ENCODE assay signal across 9 cellular contexts in genomic region chr7:55078465-55079372, GRCh38. TPM values are rescaled to one million over a fixed set of nuclear protein-coding genes. Genes with fewer than 3 reads are reported as not detected.
DNase-seq lines count a peak whose midpoint lies in the region; ATAC-seq and TF ChIP-seq lines count a peak whose summit lies in the region.
"Had no signal": no experiment of that assay in that cellular context is flagged by ENCODE, and none has a peak within 500 bp of the region (broad histone marks: within the 10 kb centered on the region; RNA-seq: fewer than 3 reads in every experiment).

No MANE protein-coding gene starts in this region.

- no peak overlapping the region for H3K4me3 Mint-ChIP-seq in WTC11

- peak; percentile 58 for DNase-seq in WTC11 (ENCODE audit: low spot score)
- no peak for DNase-seq in hepatic stellate cell (ENCODE audit: low spot score)
- DNase-seq in SIG-M5 treated with dmso at 0.1 percent for 504 hours (lab: John Stamatoyannopoulos, UW; ENCODE audit: unreplicated experiment), result no peak
- DNase-seq in stimulated activated CD4-positive, alpha-beta T cell treated with anti-CD3 and anti-CD28 coated beads, Interleukin-12 subunit alpha, Interleukin-12 subunit beta, amount 100 ng/mL, for 4 hours, result no peak
- DNase-seq: activated naive CD4-positive, alpha-beta T cell treated with Interleukin-2 at 50 U/mL for 16 hours; COR-L47 had no signal

- H3K27ac ChIP-seq in HEK293 (ENCODE audit: extremely low read depth, low read depth, low read length), result no peak overlapping the region
- peak overlapping the region; percentile 0 to 65 for H3K27ac ChIP-seq in liver (ENCODE audit: low read depth in 1 of 2, low read length in 2 of 2)
- peak overlapping the region; percentile 21 for H3K27ac ChIP-seq in subcutaneous abdominal adipose tissue (ENCODE audit: low read depth, low read length)

- peaks cover 12% of the 10 kb centered on the region for H3K4me1 Mint-ChIP-seq in WTC11

- POLR2A ChIA-PET in HEK293 (lab: Yijun Ruan, JAX), result no interaction called here
- POLR2A ChIA-PET in WTC11 (lab: Charles Lee), result no interaction called here

- no peaks in the 10 kb centered on the region for H3K27me3 ChIP-seq in liver (ENCODE audit: control insufficient read depth in 4 of 4, insufficient read depth in 4 of 4, low read length in 3 of 4)
- no peaks in the 10 kb centered on the region for H3K27me3 ChIP-seq in subcutaneous abdominal adipose tissue (ENCODE audit: control insufficient read depth in 5 of 5, insufficient read depth in 4 of 5, low read length in 5 of 5)

- no peak overlapping the region for H3K9ac ChIP-seq in liver (ENCODE audit: low read depth in 1 of 2, low read length in 2 of 2)
- no peak overlapping the region for H3K9ac ChIP-seq in subcutaneous abdominal adipose tissue (ENCODE audit: low read length in 5 of 5)

- peak overlapping the region; percentile 34; the same call in 1 of the 2 replicates for H3K27ac Mint-ChIP-seq in WTC11

- 0 out of 2 replicates have a peak, but pooled peaks cover 3% of the 10 kb centered on the region for H3K9me3 Mint-ChIP-seq in WTC11

- no peaks in the 10 kb centered on the region for H3K27me3 Mint-ChIP-seq in WTC11 (ENCODE audit: low read depth)

- ATAC-seq in WTC11, result peak; percentile 90

- whole genome bisulfite sequencing in liver, result 82% methylated on average over 42 of the region's 42 CpGs

- TF ChIP-seq CTCF in HEK293 (tag by site-specific recombination; IDR thresholded peaks at IDR 0.05) (no peak), WTC11 (IDR thresholded peaks at IDR 0.05) (no peak), liver (IDR thresholded peaks at IDR 0.05; ENCODE audit: low read depth, low read length, missing input control) (no peak)

- H3K4me3 ChIP-seq in HEK293 (ENCODE audit: low read depth, low read length) (no peak overlapping the region), liver (ENCODE audit: low read depth in 1 of 3, low read length in 3 of 3) (no peak overlapping the region), subcutaneous abdominal adipose tissue (ENCODE audit: low read depth in 1 of 5, low read length in 5 of 5) (no peak overlapping the region)

- TF ChIP-seq RAD21 in liver (IDR thresholded peaks at IDR 0.05), result no peak

- CTCF ChIA-PET in HEK293 (lab: Yijun Ruan, JAX), result interaction anchor here (0.6 to 1.4 kb wide), 2 partner anchors 177 to 319 kb away, joined by 3 to 6 read pairs; partner anchors contain the start of gene SEC61G
- CTCF ChIA-PET in WTC11 (lab: Charles Lee), result no interaction called here

- H3K36me3 Mint-ChIP-seq in WTC11, result no peaks in the 10 kb centered on the region

- H3K4me1 ChIP-seq in HEK293 (ENCODE audit: control insufficient read depth, insufficient read depth, low read length) (0 out of 2 replicates have a peak, but pooled peaks cover under 1% of the 10 kb centered on the region), liver (ENCODE audit: control insufficient read depth in 4 of 4, insufficient read depth in 4 of 4, low read length in 3 of 4) (peaks cover 23 to 82% (median 57%) of the 10 kb centered on the region in 4 donors), subcutaneous abdominal adipose tissue (ENCODE audit: control insufficient read depth in 5 of 5, insufficient read depth in 5 of 5, low read length in 5 of 5) (peaks cover 10 to 53% (median 51%) of the 10 kb centered on the region in 5 donors)

- H3K9me3 ChIP-seq in HEK293 (ENCODE audit: control insufficient read depth, insufficient read depth, low read depth, low read length) (no peaks in the 10 kb centered on the region), liver (ENCODE audit: control insufficient read depth in 4 of 4, low read length in 3 of 4) (no peaks in the 10 kb centered on the region), subcutaneous abdominal adipose tissue (ENCODE audit: control insufficient read depth in 5 of 5, low read length in 5 of 5) (no peaks in the 10 kb centered on the region)

- H3K36me3 ChIP-seq in HEK293 (ENCODE audit: control insufficient read depth in 2 of 2, insufficient read depth in 1 of 2, low read length in 2 of 2), result no peaks in the 10 kb centered on the region
- H3K36me3 ChIP-seq in liver (ENCODE audit: control insufficient read depth in 4 of 4, insufficient read depth in 3 of 4, low read depth in 1 of 4, low read length in 3 of 4), result peaks cover 0 to 2% (median under 1%) of the 10 kb centered on the region in 4 donors
- H3K36me3 ChIP-seq in subcutaneous abdominal adipose tissue (ENCODE audit: control insufficient read depth in 5 of 5, insufficient read depth in 5 of 5, low read length in 5 of 5), result no peaks in the 10 kb centered on the region

TF ChIP-seq in HEK293, 187 proteins besides CTCF, POLR2A, EP300 and RAD21 (continues in another document):
- TF ChIP-seq ZNF239 (tag by site-specific recombination; IDR thresholded peaks at IDR 0.05), result no peak
- no peak for TF ChIP-seq ZNF394 (tag by site-specific recombination; IDR thresholded peaks at IDR 0.05; ENCODE audit: borderline replicate concordance)
- TF ChIP-seq ZIC2 (tag by site-specific recombination; IDR thresholded peaks at IDR 0.05), result 0 out of 2 replicates have a peak, but pooled peaks have one; percentile 11

TF ChIP-seq in WTC11, 78 proteins besides CTCF, POLR2A, EP300 and RAD21 (continues in another document):
- TF ChIP-seq ZNF121 (CRISPR knock-in tag; IDR thresholded peaks at IDR 0.05), result no peak
- TF ChIP-seq ZNF281 (CRISPR knock-in tag; IDR thresholded peaks at IDR 0.05), result no peak
- no peak for TF ChIP-seq RORB (CRISPR knock-in tag; IDR thresholded peaks at IDR 0.05)
- TF ChIP-seq NFATC4 (CRISPR knock-in tag; IDR thresholded peaks at IDR 0.05), result no peak
- no peak for TF ChIP-seq GRHL2 (CRISPR knock-in tag; IDR thresholded peaks at IDR 0.05; ENCODE audit: insufficient replicate concordance, severe bottlenecking)

TF ChIP-seq in liver, 16 proteins besides CTCF, POLR2A, EP300 and RAD21:
- TF ChIP-seq EGR1 (IDR thresholded peaks at IDR 0.05; ENCODE audit: low read depth in 2 of 2), result no peak
- no peak for TF ChIP-seq FOXA2 (IDR thresholded peaks at IDR 0.05)
- TF ChIP-seq HNF4A (conservative IDR thresholded peaks at IDR 0.05), result no peak
- TF ChIP-seq TAF1 (conservative IDR thresholded peaks at IDR 0.05), result no peak
- no peak for TF ChIP-seq MAX (IDR thresholded peaks at IDR 0.05)
- no peak for TF ChIP-seq ZBTB33 (IDR thresholded peaks at IDR 0.05)
- no peak for TF ChIP-seq RXRA (IDR thresholded peaks at IDR 0.05)
- TF ChIP-seq YY1 (IDR thresholded peaks at IDR 0.05), result no peak
- TF ChIP-seq NR2F2 (IDR thresholded peaks at IDR 0.05), result no peak
- TF ChIP-seq FOXA1 (IDR thresholded peaks at IDR 0.05), result no peak
- no peak for TF ChIP-seq GABPA (IDR thresholded peaks at IDR 0.05 in 1 of 2, conservative IDR thresholded peaks at IDR 0.05 in 1 of 2)
- no peak for TF ChIP-seq REST (IDR thresholded peaks at IDR 0.05)
- no peak for TF ChIP-seq HNF4G (IDR thresholded peaks at IDR 0.05)
- TF ChIP-seq SP1 (IDR thresholded peaks at IDR 0.05), result no peak
- no peak for TF ChIP-seq JUND (IDR thresholded peaks at IDR 0.05)
- TF ChIP-seq ATF3 (IDR thresholded peaks at IDR 0.05), result no peak

RNA-seq across cellular contexts. Expression of gene EGFR, which starts 59.9 kb away (rescaled TPM):
- total RNA-seq in WTC11 (2021), result 5.9 to 7.6 TPM (median 6.0 TPM) in 3 replicates
- 10 to 100 TPM; 31.8 to 37.0 TPM for total RNA-seq in liver
- polyA plus RNA-seq in liver, result 10 to 100 TPM; 22.6 to 23.6 TPM
